In the genomic region with DNA sequence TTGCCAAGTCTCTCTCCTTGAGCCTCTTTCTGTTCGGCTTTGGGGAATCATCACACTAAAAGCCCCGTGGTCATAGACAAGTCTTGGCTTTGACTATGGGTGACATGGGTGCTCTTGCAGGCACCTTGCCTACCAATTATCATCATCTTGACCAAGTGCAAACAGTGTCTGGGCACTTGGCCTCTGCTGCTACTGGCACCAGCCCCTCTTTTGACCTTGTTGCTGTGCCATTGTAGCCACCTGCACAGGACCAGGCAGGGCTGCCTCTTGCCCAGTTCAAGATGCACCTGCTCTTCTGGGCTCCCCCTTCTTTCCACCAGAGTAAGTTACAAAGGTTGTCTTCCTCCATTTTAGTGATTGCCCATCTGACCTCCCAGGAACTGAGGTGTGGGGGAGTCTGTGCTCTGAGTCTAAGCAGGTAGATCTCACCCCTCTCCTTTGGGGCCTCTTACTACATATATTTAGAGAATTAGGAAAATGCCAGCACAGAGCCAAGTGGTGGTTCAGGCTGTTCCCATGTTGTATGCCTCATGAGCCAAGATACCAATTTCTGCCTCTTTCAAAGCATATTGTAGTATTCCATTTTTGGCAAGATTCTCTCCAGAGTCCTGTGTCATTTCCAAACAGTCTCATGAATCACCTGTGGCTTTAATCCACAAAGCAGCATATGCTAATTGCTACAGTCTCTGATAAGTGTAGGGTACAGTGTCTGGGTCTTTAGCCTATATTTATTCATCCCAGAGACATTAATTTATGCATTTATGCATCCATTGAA, we compare ENCODE assay signal across 2 cellular contexts.
TF ChIP-seq lines count a peak whose summit lies in the region.

No MANE protein-coding gene starts in this region.

TF ChIP-seq in GM23338, 12 proteins besides CTCF, POLR2A, EP300 and RAD21 (continues in another document):
- TF ChIP-seq NANOG (IDR thresholded peaks at IDR 0.05; ENCODE audit: borderline replicate concordance): no peak
- TF ChIP-seq CREB1 (CRISPR knock-in tag; IDR thresholded peaks at IDR 0.05; ENCODE audit: low read depth): no peak
- TF ChIP-seq, protein P1, sequence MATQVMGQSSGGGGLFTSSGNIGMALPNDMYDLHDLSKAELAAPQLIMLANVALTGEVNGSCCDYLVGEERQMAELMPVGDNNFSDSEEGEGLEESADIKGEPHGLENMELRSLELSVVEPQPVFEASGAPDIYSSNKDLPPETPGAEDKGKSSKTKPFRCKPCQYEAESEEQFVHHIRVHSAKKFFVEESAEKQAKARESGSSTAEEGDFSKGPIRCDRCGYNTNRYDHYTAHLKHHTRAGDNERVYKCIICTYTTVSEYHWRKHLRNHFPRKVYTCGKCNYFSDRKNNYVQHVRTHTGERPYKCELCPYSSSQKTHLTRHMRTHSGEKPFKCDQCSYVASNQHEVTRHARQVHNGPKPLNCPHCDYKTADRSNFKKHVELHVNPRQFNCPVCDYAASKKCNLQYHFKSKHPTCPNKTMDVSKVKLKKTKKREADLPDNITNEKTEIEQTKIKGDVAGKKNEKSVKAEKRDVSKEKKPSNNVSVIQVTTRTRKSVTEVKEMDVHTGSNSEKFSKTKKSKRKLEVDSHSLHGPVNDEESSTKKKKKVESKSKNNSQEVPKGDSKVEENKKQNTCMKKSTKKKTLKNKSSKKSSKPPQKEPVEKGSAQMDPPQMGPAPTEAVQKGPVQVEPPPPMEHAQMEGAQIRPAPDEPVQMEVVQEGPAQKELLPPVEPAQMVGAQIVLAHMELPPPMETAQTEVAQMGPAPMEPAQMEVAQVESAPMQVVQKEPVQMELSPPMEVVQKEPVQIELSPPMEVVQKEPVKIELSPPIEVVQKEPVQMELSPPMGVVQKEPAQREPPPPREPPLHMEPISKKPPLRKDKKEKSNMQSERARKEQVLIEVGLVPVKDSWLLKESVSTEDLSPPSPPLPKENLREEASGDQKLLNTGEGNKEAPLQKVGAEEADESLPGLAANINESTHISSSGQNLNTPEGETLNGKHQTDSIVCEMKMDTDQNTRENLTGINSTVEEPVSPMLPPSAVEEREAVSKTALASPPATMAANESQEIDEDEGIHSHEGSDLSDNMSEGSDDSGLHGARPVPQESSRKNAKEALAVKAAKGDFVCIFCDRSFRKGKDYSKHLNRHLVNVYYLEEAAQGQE (IDR thresholded peaks at IDR 0.05; ENCODE audit: unreplicated experiment): no peak
- no peak for TF ChIP-seq ZNF114 (CRISPR knock-in tag; IDR thresholded peaks at IDR 0.05)
- TF ChIP-seq POLR2AphosphoS5 (IDR thresholded peaks at IDR 0.05; ENCODE audit: low read depth): no peak
- no peak for TF ChIP-seq STAT1 (IDR thresholded peaks at IDR 0.05; ENCODE audit: unreplicated experiment)
- TF ChIP-seq, protein P2, sequence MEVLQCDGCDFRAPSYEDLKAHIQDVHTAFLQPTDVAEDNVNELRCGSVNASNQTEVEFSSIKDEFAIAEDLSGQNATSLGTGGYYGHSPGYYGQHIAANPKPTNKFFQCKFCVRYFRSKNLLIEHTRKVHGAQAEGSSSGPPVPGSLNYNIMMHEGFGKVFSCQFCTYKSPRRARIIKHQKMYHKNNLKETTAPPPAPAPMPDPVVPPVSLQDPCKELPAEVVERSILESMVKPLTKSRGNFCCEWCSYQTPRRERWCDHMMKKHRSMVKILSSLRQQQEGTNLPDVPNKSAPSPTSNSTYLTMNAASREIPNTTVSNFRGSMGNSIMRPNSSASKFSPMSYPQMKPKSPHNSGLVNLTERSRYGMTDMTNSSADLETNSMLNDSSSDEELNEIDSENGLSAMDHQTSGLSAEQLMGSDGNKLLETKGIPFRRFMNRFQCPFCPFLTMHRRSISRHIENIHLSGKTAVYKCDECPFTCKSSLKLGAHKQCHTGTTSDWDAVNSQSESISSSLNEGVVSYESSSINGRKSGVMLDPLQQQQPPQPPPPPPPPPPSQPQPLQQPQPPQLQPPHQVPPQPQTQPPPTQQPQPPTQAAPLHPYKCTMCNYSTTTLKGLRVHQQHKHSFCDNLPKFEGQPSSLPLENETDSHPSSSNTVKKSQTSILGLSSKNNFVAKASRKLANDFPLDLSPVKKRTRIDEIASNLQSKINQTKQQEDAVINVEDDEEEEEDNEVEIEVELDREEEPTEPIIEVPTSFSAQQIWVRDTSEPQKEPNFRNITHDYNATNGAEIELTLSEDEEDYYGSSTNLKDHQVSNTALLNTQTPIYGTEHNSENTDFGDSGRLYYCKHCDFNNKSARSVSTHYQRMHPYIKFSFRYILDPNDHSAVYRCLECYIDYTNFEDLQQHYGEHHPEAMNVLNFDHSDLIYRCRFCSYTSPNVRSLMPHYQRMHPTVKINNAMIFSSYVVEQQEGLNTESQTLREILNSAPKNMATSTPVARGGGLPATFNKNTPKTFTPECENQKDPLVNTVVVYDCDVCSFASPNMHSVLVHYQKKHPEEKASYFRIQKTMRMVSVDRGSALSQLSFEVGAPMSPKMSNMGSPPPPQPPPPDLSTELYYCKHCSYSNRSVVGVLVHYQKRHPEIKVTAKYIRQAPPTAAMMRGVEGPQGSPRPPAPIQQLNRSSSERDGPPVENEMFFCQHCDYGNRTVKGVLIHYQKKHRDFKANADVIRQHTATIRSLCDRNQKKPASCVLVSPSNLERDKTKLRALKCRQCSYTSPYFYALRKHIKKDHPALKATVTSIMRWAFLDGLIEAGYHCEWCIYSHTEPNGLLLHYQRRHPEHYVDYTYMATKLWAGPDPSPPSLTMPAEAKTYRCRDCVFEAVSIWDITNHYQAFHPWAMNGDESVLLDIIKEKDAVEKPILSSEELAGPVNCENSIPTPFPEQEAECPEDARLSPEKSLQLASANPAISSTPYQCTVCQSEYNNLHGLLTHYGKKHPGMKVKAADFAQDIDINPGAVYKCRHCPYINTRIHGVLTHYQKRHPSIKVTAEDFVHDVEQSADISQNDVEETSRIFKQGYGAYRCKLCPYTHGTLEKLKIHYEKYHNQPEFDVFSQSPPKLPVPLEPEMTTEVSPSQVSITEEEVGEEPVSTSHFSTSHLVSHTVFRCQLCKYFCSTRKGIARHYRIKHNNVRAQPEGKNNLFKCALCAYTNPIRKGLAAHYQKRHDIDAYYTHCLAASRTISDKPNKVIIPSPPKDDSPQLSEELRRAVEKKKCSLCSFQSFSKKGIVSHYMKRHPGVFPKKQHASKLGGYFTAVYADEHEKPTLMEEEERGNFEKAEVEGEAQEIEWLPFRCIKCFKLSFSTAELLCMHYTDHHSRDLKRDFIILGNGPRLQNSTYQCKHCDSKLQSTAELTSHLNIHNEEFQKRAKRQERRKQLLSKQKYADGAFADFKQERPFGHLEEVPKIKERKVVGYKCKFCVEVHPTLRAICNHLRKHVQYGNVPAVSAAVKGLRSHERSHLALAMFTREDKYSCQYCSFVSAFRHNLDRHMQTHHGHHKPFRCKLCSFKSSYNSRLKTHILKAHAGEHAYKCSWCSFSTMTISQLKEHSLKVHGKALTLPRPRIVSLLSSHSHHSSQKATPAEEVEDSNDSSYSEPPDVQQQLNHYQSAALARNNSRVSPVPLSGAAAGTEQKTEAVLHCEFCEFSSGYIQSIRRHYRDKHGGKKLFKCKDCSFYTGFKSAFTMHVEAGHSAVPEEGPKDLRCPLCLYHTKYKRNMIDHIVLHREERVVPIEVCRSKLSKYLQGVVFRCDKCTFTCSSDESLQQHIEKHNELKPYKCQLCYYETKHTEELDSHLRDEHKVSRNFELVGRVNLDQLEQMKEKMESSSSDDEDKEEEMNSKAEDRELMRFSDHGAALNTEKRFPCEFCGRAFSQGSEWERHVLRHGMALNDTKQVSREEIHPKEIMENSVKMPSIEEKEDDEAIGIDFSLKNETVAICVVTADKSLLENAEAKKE (CRISPR knock-in tag; IDR thresholded peaks at IDR 0.05): no peak
- no peak for TF ChIP-seq EZH2 (IDR thresholded peaks at IDR 0.05; ENCODE audit: low read depth, unreplicated experiment)
- TF ChIP-seq ZNF331 (CRISPR knock-in tag; IDR thresholded peaks at IDR 0.05; ENCODE audit: low read depth): no peak
- no peak for TF ChIP-seq EZH2phosphoT487 (IDR thresholded peaks at IDR 0.05; ENCODE audit: unreplicated experiment)
- TF ChIP-seq JUNB (IDR thresholded peaks at IDR 0.05; ENCODE audit: unreplicated experiment): no peak

TF ChIP-seq in H1, 55 proteins besides CTCF, POLR2A, EP300 and RAD21:
- TF ChIP-seq CBX5 (IDR thresholded peaks at IDR 0.05; ENCODE audit: low read depth, low read length): no peak
- no peak for TF ChIP-seq KDM5A (IDR thresholded peaks at IDR 0.05; ENCODE audit: low read length)
- TF ChIP-seq, protein P3, sequence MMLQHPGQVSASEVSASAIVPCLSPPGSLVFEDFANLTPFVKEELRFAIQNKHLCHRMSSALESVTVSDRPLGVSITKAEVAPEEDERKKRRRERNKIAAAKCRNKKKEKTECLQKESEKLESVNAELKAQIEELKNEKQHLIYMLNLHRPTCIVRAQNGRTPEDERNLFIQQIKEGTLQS (IDR thresholded peaks at IDR 0.05; ENCODE audit: insufficient read depth, low read depth, low read length): no peak
- no peak for TF ChIP-seq EGR1 (IDR thresholded peaks at IDR 0.05; ENCODE audit: borderline replicate concordance, low read depth, low read length)
- TF ChIP-seq SAP30 (IDR thresholded peaks at IDR 0.05; ENCODE audit: insufficient read depth, insufficient replicate concordance, low read length): no peak
- TF ChIP-seq POLR2AphosphoS5 (IDR thresholded peaks at IDR 0.05; ENCODE audit: low read depth, low read length): no peak
- no peak for TF ChIP-seq TEAD4 (IDR thresholded peaks at IDR 0.05; ENCODE audit: low read depth, low read length)
- TF ChIP-seq YY1 (IDR thresholded peaks at IDR 0.05; ENCODE audit: low read depth, low read length): no peak
- no peak for TF ChIP-seq SIRT6 (IDR thresholded peaks at IDR 0.05; ENCODE audit: low read length)
- no peak for TF ChIP-seq CREB1 (IDR thresholded peaks at IDR 0.05)
